10 cellular contexts compared by ENCODE assay signal in genomic region chr11:69914286-69915150, GRCh38.
DNase-seq lines count a peak whose midpoint lies in the region; ATAC-seq and TF ChIP-seq lines count a peak whose summit lies in the region.
"Had no signal": no experiment of that assay in that cellular context is flagged by ENCODE, and none has a peak within 500 bp of the region (broad histone marks: within the 10 kb centered on the region; RNA-seq: fewer than 3 reads in every experiment).

No MANE protein-coding gene starts in this region.

- no peak overlapping the region for H3K4me3 ChIP-seq in heart left ventricle
- H3K4me3 ChIP-seq in mucosa of descending colon: no peak overlapping the region
- no peak overlapping the region for H3K4me3 ChIP-seq in aorta (ENCODE audit: low read length in 2 of 2)

- H3K4me1 ChIP-seq in heart left ventricle: peaks cover 3 to 48% (median 32%) of the 10 kb centered on the region in 12 donors
- peaks cover 10% of the 10 kb centered on the region for H3K4me1 ChIP-seq in mucosa of descending colon (ENCODE audit: low read depth)
- no peaks in the 10 kb centered on the region for H3K4me1 ChIP-seq in aorta (ENCODE audit: control insufficient read depth in 1 of 2, insufficient read depth in 2 of 2, low read length in 2 of 2)

- no peaks in the 10 kb centered on the region for H3K36me3 ChIP-seq in heart left ventricle
- H3K36me3 ChIP-seq in mucosa of descending colon (ENCODE audit: low read depth): no peaks in the 10 kb centered on the region
- no peaks in the 10 kb centered on the region for H3K36me3 ChIP-seq in aorta (ENCODE audit: control insufficient read depth in 1 of 2, insufficient read depth in 2 of 2, low read length in 1 of 2)
- H3K36me3 ChIP-seq: stomach had no signal

- no peak for TF ChIP-seq POLR2A in heart left ventricle (IDR thresholded peaks at IDR 0.05)

- H3K27ac ChIP-seq in heart left ventricle (peak overlapping the region in 9 of 12 donors; percentile 36 to 90 (median 81)), aorta (ENCODE audit: low read depth in 1 of 2, low read length in 2 of 2) (peak overlapping the region; percentile 2 to 82)

- 71 to 75% (median 75%) methylated on average over 18 of the region's 18 CpGs for WGBS in heart left ventricle, 4 donors
- WGBS in aorta, 2 donors: 75 to 80% methylated on average over 16 to 18 of the region's 18 CpGs

- intact Hi-C loops in heart left ventricle (cut with DNase I) (loop anchor here in 9 of 10 donors (1.0 to 10.0 kb wide), 7 partner anchors 160 to 282 kb away; partner anchors contain the start of gene ANO1 (in 6 of the 9)), left cardiac atrium (cut with DNase I) (loop anchor here in 1 of 2 donors (5.0 kb wide), 1 partner anchor 278 kb away; no protein-coding TSS in a partner anchor), mucosa of descending colon (cut with DNase I, micrococcal nuclease) (loop anchor here (5.0 kb wide), 1 partner anchor 283 kb away; no protein-coding TSS in a partner anchor), aorta (cut with DNase I) (loop anchor here (5.0 to 10.0 kb wide), 5 partner anchors 93 to 213 kb away; partner anchors contain the start of gene ANO1 (in 1 of the 2))

- H3K9me3 ChIP-seq in heart left ventricle (peaks cover 0 to 6% (median 0%) of the 10 kb centered on the region in 12 donors), mucosa of descending colon (no peaks in the 10 kb centered on the region), aorta (ENCODE audit: control insufficient read depth, low read length) (no peaks in the 10 kb centered on the region)

- ATAC-seq in heart left ventricle: no peak
- ATAC-seq in left cardiac atrium: no peak
- peak; percentile 13 for ATAC-seq in mucosa of descending colon
- no peak for ATAC-seq in aorta (ENCODE audit: low FRiP score)
- no peak for ATAC-seq in GM19035 (IDR thresholded peaks at IDR 0.05; ENCODE audit: unreplicated experiment)

- no peak for TF ChIP-seq CTCF in heart left ventricle (IDR thresholded peaks at IDR 0.05)
- no peak for TF ChIP-seq CTCF in mucosa of descending colon (IDR thresholded peaks at IDR 0.05)

- H3K27me3 ChIP-seq in heart left ventricle: peaks cover 0 to 24% (median 4%) of the 10 kb centered on the region in 9 donors
- H3K27me3 ChIP-seq in aorta (ENCODE audit: control insufficient read depth in 1 of 2, insufficient read depth in 2 of 2, low read length in 1 of 2): no peaks in the 10 kb centered on the region

- DNase-seq in heart left ventricle (peak in 4 of 5 donors; percentile 15 to 57 (median 22)), left cardiac atrium (no peak), ecto neural progenitor cell (ENCODE audit: low spot score) (peak; percentile 43), mucosa of descending colon (peak in 2 of 3 donors; percentile 29 to 32), aorta (peak; percentile 49 to 69), NCI-H2107 (lab: John Stamatoyannopoulos, UW) (no peak)
- DNase-seq in stimulated activated CD4-positive, alpha-beta T cell treated with anti-CD3 and anti-CD28 coated beads, Interleukin-15, amount 100 ng/mL, for 24 hours: no peak
- DNase-seq: NCI-H510A had no signal

Comparison
In these comparisons a context has a peak if more than half of its experiments do, and no peak if none do; other contexts are left out.
1. DNase-seq: peak in heart left ventricle (4 of 5), ecto neural progenitor cell (single experiment), mucosa of descending colon (2 of 3) and aorta (2 of 2); none in left cardiac atrium (single experiment), stimulated activated CD4-positive, alpha-beta T cell treated with anti-CD3 and anti-CD28 coated beads, Interleukin-15, amount 100 ng/mL, for 24 hours (single experiment) and NCI-H2107 (single experiment).